Comparison of ENCODE assay signal across 14 cellular contexts in genomic region chr13:100130092-100130491, GRCh38. TPM values are rescaled to one million over a fixed set of nuclear protein-coding genes. Genes with fewer than 3 reads are reported as not detected.
DNase-seq lines count a peak whose midpoint lies in the region; ATAC-seq, FAIRE-seq and TF ChIP-seq lines count a peak whose summit lies in the region.
"Had no signal": no experiment of that assay in that cellular context is flagged by ENCODE, and none has a peak within 500 bp of the region (broad histone marks: within the 10 kb centered on the region; RNA-seq: fewer than 3 reads in every experiment).

No MANE protein-coding gene starts in this region.

- H3K27ac ChIP-seq in endodermal cell (ENCODE audit: low read depth, low read length) (no peak overlapping the region), suprapubic skin (no peak overlapping the region)
- H3K27ac ChIP-seq: cardiac muscle cell, prostate gland had no signal

- ATAC-seq in natural killer cell treated with Interleukin-12 subunit alpha and Interleukin-12 subunit beta and Interleukin-15 and Interleukin-18, amount 100 ng/mL, for 72 hours, result no peak
- ATAC-seq in HG02840 (IDR thresholded peaks at IDR 0.05; ENCODE audit: low FRiP score, unreplicated experiment), result no peak

- H3K9ac ChIP-seq in endodermal cell (ENCODE audit: extremely low read depth, low read length, poor library complexity, severe bottlenecking), result no peak overlapping the region

- no peaks in the 10 kb centered on the region for H3K36me3 ChIP-seq in MG63
- peaks cover 19% of the 10 kb centered on the region for H3K36me3 ChIP-seq in endodermal cell (ENCODE audit: control insufficient read depth, insufficient read depth, low read length)
- H3K36me3 ChIP-seq in suprapubic skin, result no peaks in the 10 kb centered on the region
- H3K36me3 ChIP-seq: cardiac muscle cell, prostate gland had no signal

- no peaks in the 10 kb centered on the region for H3K27me3 Mint-ChIP-seq in endodermal cell (ENCODE audit: insufficient read depth)
- no peaks in the 10 kb centered on the region for H3K27me3 Mint-ChIP-seq in natural killer cell treated with Interleukin-12 subunit alpha and Interleukin-12 subunit beta and Interleukin-15 and Interleukin-18, amount 100 ng/mL, for 72 hours
- H3K27me3 Mint-ChIP-seq in mesothelial cell of epicardium (ENCODE audit: low read depth), result no peaks in the 10 kb centered on the region
- H3K27me3 Mint-ChIP-seq: type B pancreatic cell had no signal

- peak overlapping the region; percentile 69 for H3K27ac Mint-ChIP-seq in endodermal cell
- H3K27ac Mint-ChIP-seq in natural killer cell treated with Interleukin-12 subunit alpha and Interleukin-12 subunit beta and Interleukin-15 and Interleukin-18, amount 100 ng/mL, for 72 hours, result peak overlapping the region; percentile 52 to 75
- H3K27ac Mint-ChIP-seq in mesothelial cell of epicardium, result no peak overlapping the region
- H3K27ac Mint-ChIP-seq: type B pancreatic cell had no signal

- H3K9me3 Mint-ChIP-seq in endodermal cell (no peaks in the 10 kb centered on the region), mesothelial cell of epicardium (no peaks in the 10 kb centered on the region)
- H3K9me3 Mint-ChIP-seq in natural killer cell treated with Interleukin-12 subunit alpha and Interleukin-12 subunit beta and Interleukin-15 and Interleukin-18, amount 100 ng/mL, for 72 hours, result no peaks in the 10 kb centered on the region
- H3K9me3 Mint-ChIP-seq: type B pancreatic cell had no signal

- 88 to 100% methylated on average over 1 of the region's 1 CpG for WGBS in endodermal cell (ENCODE audit: insufficient coverage in 1 of 2, insufficient read length in 1 of 2), 2 experiments
- 22% methylated on average over 1 of the region's 1 CpG for WGBS in suprapubic skin

- TF ChIP-seq POLR2A in suprapubic skin (IDR thresholded peaks at IDR 0.05), result no peak

- TF ChIP-seq CTCF in endodermal cell (conservative IDR thresholded peaks at IDR 0.05) (no peak), mesothelial cell of epicardium (IDR thresholded peaks at IDR 0.05; ENCODE audit: unreplicated experiment) (no peak), suprapubic skin (IDR thresholded peaks at IDR 0.05) (no peak)

- H3K36me3 Mint-ChIP-seq in endodermal cell (ENCODE audit: low read depth) (peaks cover 18% of the 10 kb centered on the region), mesothelial cell of epicardium (peaks cover 11% of the 10 kb centered on the region)
- peaks cover 4% of the 10 kb centered on the region for H3K36me3 Mint-ChIP-seq in natural killer cell treated with Interleukin-12 subunit alpha and Interleukin-12 subunit beta and Interleukin-15 and Interleukin-18, amount 100 ng/mL, for 72 hours

- peak; percentile 30 for DNase-seq in GM03348 (ENCODE audit: low spot score)
- DNase-seq in MG63, result peak; percentile 83
- DNase-seq in endodermal cell, result peak; percentile 53
- DNase-seq in natural killer cell treated with Interleukin-12 subunit alpha and Interleukin-12 subunit beta and Interleukin-15 and Interleukin-18, amount 100 ng/mL, for 72 hours (ENCODE audit: low spot score), result no peak
- no peak for DNase-seq in mesothelial cell of epicardium (ENCODE audit: low spot score in 2 of 2, unreplicated experiment in 2 of 2)
- DNase-seq in suprapubic skin (ENCODE audit: low spot score in 2 of 2), result no peak
- no peak for DNase-seq in RCC 7860 (ENCODE audit: low spot score)
- DNase-seq: activated T-cell treated with anti-CD3 and anti-CD28 coated beads, Interleukin-2, amount 50 U/mL, for 1 hour; DMS53; NCI-H1694 had no signal

- no peak for FAIRE-seq in RCC 7860 (lab: Jason Lieb, UNC)

- H3K4me3 Mint-ChIP-seq in endodermal cell, result no peak overlapping the region
- no peak overlapping the region for H3K4me3 Mint-ChIP-seq in natural killer cell treated with Interleukin-12 subunit alpha and Interleukin-12 subunit beta and Interleukin-15 and Interleukin-18, amount 100 ng/mL, for 72 hours
- H3K4me3 Mint-ChIP-seq in mesothelial cell of epicardium, result no peak overlapping the region
- H3K4me3 Mint-ChIP-seq: type B pancreatic cell had no signal

- H3K27me3 ChIP-seq in MG63 (no peaks in the 10 kb centered on the region), endodermal cell (ENCODE audit: control insufficient read depth, insufficient read depth, low read length, poor library complexity, severe bottlenecking) (no peaks in the 10 kb centered on the region), suprapubic skin (no peaks in the 10 kb centered on the region)
- H3K27me3 ChIP-seq: cardiac muscle cell had no signal

- H3K4me3 ChIP-seq in MG63, result no peak overlapping the region
- no peak overlapping the region for H3K4me3 ChIP-seq in endodermal cell (ENCODE audit: low read length)
- H3K4me3 ChIP-seq in suprapubic skin, result no peak overlapping the region
- H3K4me3 ChIP-seq: cardiac muscle cell, prostate gland had no signal

- peaks cover 43% of the 10 kb centered on the region for H3K4me1 Mint-ChIP-seq in endodermal cell
- peaks cover 15 to 24% of the 10 kb centered on the region in 2 donors for H3K4me1 Mint-ChIP-seq in natural killer cell treated with Interleukin-12 subunit alpha and Interleukin-12 subunit beta and Interleukin-15 and Interleukin-18, amount 100 ng/mL, for 72 hours (ENCODE audit: low read depth in 2 of 2)
- peaks cover 4% of the 10 kb centered on the region for H3K4me1 Mint-ChIP-seq in mesothelial cell of epicardium

- no peaks in the 10 kb centered on the region for H3K4me1 ChIP-seq in endodermal cell (ENCODE audit: control insufficient read depth, insufficient read depth, low read length)
- peaks cover 18% of the 10 kb centered on the region for H3K4me1 ChIP-seq in suprapubic skin
- H3K4me1 ChIP-seq: prostate gland had no signal

- TF ChIP-seq EP300 in suprapubic skin (IDR thresholded peaks at IDR 0.05), result no peak

- H3K9me3 ChIP-seq in MG63 (no peaks in the 10 kb centered on the region), endodermal cell (ENCODE audit: control insufficient read depth, low read length) (no peaks in the 10 kb centered on the region), suprapubic skin (no peaks in the 10 kb centered on the region)
- H3K9me3 ChIP-seq: prostate gland had no signal

RNA-seq across cellular contexts. Expression of gene PCCA, which starts 41.2 kb away (rescaled TPM):
- total RNA-seq in MG63 (2014; rRNA removed; shearing (Covaris generic); ENCODE audit: low replicate concordance), result 3.1 and 14.2 TPM in 2 replicates
- 10 to 100 TPM; 60.2 to 67.2 TPM for total RNA-seq in endodermal cell
- 57.6 TPM for polyA plus RNA-seq in endodermal cell (2013, experiment 1 of 2)
- polyA plus RNA-seq in endodermal cell (2013, experiment 2 of 2), result 59.6 TPM
- total RNA-seq in natural killer cell treated with Interleukin-12 subunit alpha and Interleukin-12 subunit beta and Interleukin-15 and Interleukin-18, amount 100 ng/mL, for 72 hours, result 10 to 100 TPM in 1 of 2 donors, 1 to 10 TPM in 1; 9.1 to 27.1 TPM
- 38.7 to 43.0 TPM (median 41.6 TPM) in 3 replicates for total RNA-seq in mesothelial cell of epicardium
- 10 to 100 TPM; 21.2 to 40.9 (median 31.6) TPM for total RNA-seq in suprapubic skin

Comparison
In these comparisons a context has a peak if more than half of its experiments do, and no peak if none do; other contexts are left out.
1. DNase-seq: peak in GM03348 (single experiment), MG63 (single experiment) and endodermal cell (single experiment); none in natural killer cell treated with Interleukin-12 subunit alpha and Interleukin-12 subunit beta and Interleukin-15 and Interleukin-18, amount 100 ng/mL, for 72 hours (single experiment), mesothelial cell of epicardium (0 of 2), suprapubic skin (0 of 2) and RCC 7860 (single experiment).